Comparison of ENCODE assay signal across 7 cellular contexts in the genomic region with DNA sequence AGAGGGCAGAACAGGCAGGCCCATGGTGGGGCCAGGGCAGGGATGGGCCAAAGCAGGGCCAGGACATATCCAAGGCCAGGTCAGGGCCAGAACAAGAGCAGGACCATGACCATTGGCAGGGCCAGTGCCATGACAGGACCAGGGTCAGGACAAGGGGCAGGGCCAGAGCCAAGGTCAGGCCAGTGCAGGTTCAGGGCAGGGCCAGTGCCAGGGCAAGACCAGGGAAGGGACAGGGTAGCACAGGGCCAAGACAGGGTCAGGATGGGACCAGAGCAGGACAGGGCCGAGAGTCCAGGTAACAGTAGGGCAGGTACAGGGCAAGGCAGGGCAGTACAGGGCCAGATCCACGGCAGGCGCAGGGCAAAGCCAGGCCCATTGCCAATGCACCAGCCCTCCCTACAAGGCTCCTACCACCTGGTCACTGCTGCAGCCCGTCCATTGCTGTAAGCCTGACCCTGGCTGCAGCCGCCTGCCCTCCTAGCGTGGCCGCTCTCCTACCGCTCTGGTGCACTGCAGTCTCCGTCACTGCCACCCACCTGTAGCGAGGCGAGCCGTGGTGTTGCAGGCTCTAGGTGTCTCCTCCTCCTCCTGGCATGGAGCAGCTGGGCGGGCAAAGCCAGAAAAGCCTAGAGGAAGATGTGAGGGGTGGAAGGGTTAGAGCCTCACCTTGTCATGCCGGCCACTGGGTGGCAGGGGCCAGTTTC.
DNase-seq lines count a peak whose midpoint lies in the region; ATAC-seq, FAIRE-seq and TF ChIP-seq lines count a peak whose summit lies in the region.
"Not testable (repeated sequence)": the region's sequence is repeated elsewhere in the genome, so short reads cannot be mapped to it uniquely, and the experiment has no call there.

No MANE protein-coding gene starts in this region.

- DNase-seq in chondrocyte (ENCODE audit: low spot score) (peak; percentile 91), Right ventricle myocardium superior (peak; percentile 42), left ventricle myocardium inferior (peak; percentile 10), kidney (peak; percentile 36), lower lobe of right lung (peak; percentile 34), sigmoid colon (peak; percentile 40), upper lobe of right lung (peak; percentile 60)

- not testable (repeated sequence) for H3K4me1 Mint-ChIP-seq in chondrocyte (ENCODE audit: low read depth)

- not testable (repeated sequence) for ATAC-seq in Right ventricle myocardium superior (ENCODE audit: poor library complexity); lower lobe of right lung; upper lobe of right lung

- H3K27ac ChIP-seq in left ventricle myocardium inferior (replicated peaks); kidney (ENCODE audit: low read depth in 2 of 2, low read length in 2 of 2); lower lobe of right lung; sigmoid colon; upper lobe of right lung: not testable (repeated sequence)

- H3K4me1 ChIP-seq in left ventricle myocardium inferior; kidney (ENCODE audit: control insufficient read depth in 1 of 2, insufficient read depth in 1 of 2, low read depth in 1 of 2, low read length in 2 of 2); lower lobe of right lung; sigmoid colon; upper lobe of right lung: not testable (repeated sequence)

- not testable (repeated sequence) for TF ChIP-seq CTCF in chondrocyte (IDR thresholded peaks at IDR 0.05); left ventricle myocardium inferior (IDR thresholded peaks at IDR 0.05; ENCODE audit: borderline replicate concordance); kidney (IDR thresholded peaks at IDR 0.05; ENCODE audit: borderline replicate concordance, extremely low read depth, insufficient read depth); lower lobe of right lung (IDR thresholded peaks at IDR 0.05); sigmoid colon (IDR thresholded peaks at IDR 0.05); upper lobe of right lung (IDR thresholded peaks at IDR 0.05)

- FAIRE-seq in kidney (lab: Jason Lieb, UNC), result not testable (repeated sequence)

- not testable (repeated sequence) for H3K36me3 ChIP-seq in left ventricle myocardium inferior; kidney (ENCODE audit: control insufficient read depth in 1 of 2, insufficient read depth in 2 of 2, low read length in 2 of 2); lower lobe of right lung; sigmoid colon; upper lobe of right lung

- H3K4me3 Mint-ChIP-seq in chondrocyte (ENCODE audit: unreplicated experiment), result not testable (repeated sequence)

- not testable (repeated sequence) for H3K9me3 ChIP-seq in left ventricle myocardium inferior (replicated peaks); kidney (ENCODE audit: control insufficient read depth in 1 of 2, low read length in 2 of 2); lower lobe of right lung; sigmoid colon; upper lobe of right lung

- 91 to 95% methylated on average over 10 to 11 of the region's 14 CpGs for WGBS in sigmoid colon, 2 donors

- not testable (repeated sequence) for H3K9me3 Mint-ChIP-seq in chondrocyte (ENCODE audit: low read depth)

- H3K27me3 ChIP-seq in left ventricle myocardium inferior (ENCODE audit: low read depth); lower lobe of right lung (ENCODE audit: low read depth); sigmoid colon; upper lobe of right lung: not testable (repeated sequence)

- TF ChIP-seq EP300 in sigmoid colon (IDR thresholded peaks at IDR 0.05), result not testable (repeated sequence)

- TF ChIP-seq POLR2A in sigmoid colon (IDR thresholded peaks at IDR 0.05), result not testable (repeated sequence)

- H3K27ac Mint-ChIP-seq in chondrocyte (ENCODE audit: unreplicated experiment), result not testable (repeated sequence)

- H3K36me3 Mint-ChIP-seq in chondrocyte (ENCODE audit: low read depth), result not testable (repeated sequence)

- H3K27me3 Mint-ChIP-seq in chondrocyte (ENCODE audit: low read depth), result not testable (repeated sequence)

- not testable (repeated sequence) for H3K4me3 ChIP-seq in left ventricle myocardium inferior; kidney (ENCODE audit: low read length in 2 of 2); lower lobe of right lung; sigmoid colon; upper lobe of right lung

- H3K9ac ChIP-seq in kidney (ENCODE audit: low read length in 2 of 2), result not testable (repeated sequence)

- intact Hi-C loops in Right ventricle myocardium superior (cut with DNase I); left ventricle myocardium inferior (cut with micrococcal nuclease); kidney (cut with DNase I); lower lobe of right lung (cut with DNase I); sigmoid colon (cut with DNase I); upper lobe of right lung (cut with DNase I): not testable (repeated sequence)

Comparison
In these comparisons a context has a peak if more than half of its experiments do, and no peak if none do; other contexts are left out.
1. DNase-seq: peak in every context shown above with its lines; median percentile 91 in chondrocyte; 60 in upper lobe of right lung; 42 in Right ventricle myocardium superior; 40 in sigmoid colon; 36 in kidney; 34 in lower lobe of right lung; 10 in left ventricle myocardium inferior.